ENCODE assay signal across 18 cellular contexts in genomic region chr5:313806-314376, GRCh38.
"Had no signal": no experiment of that assay in that cellular context is flagged by ENCODE, and none has a peak within 500 bp of the region (broad histone marks: within the 10 kb centered on the region; RNA-seq: fewer than 3 reads in every experiment).

No MANE protein-coding gene starts in this region.

- H3K9me3 ChIP-seq: colonic mucosa, left lung, tibial nerve, uterus had no signal

- ATAC-seq: activated CD8-positive, alpha-beta T cell treated with anti-CD3 and anti-CD28 coated beads for 36 hours; activated T-cell treated with anti-CD3 and anti-CD28 coated beads, Interleukin-2, amount 50 U/mL, for 4 hours; left lung had no signal

- H3K27ac ChIP-seq: brain microvascular endothelial cell, colonic mucosa, left lung, tibial nerve, uterus had no signal

- H3K9me3 Mint-ChIP-seq: activated B cell treated with CpG ODN at 0.5 μM for 24 hours; activated CD8-positive, alpha-beta T cell treated with anti-CD3 and anti-CD28 coated beads for 36 hours; activated naive CD4-positive, alpha-beta T cell treated with anti-CD3 and anti-CD28 coated beads, Interleukin-2, amount 10 ng/mL, durations not matched to agents 7 days and 5 days; activated T-cell treated with anti-CD3 and anti-CD28 coated beads, Interleukin-2, amount 50 U/mL, for 4 hours; central memory CD8-positive, alpha-beta T cell; nephron progenitor cell; stimulated activated naive CD8-positive, alpha-beta T cell treated with anti-CD3 and anti-CD28 coated beads, Interleukin-15, Interleukin-2, amounts not matched to agents 100 ng/mL and 50 ng/mL, for 24 hours had no signal

- H3K4me3 Mint-ChIP-seq: activated B cell treated with CpG ODN at 0.5 μM for 24 hours; activated CD8-positive, alpha-beta T cell treated with anti-CD3 and anti-CD28 coated beads for 36 hours; activated naive CD4-positive, alpha-beta T cell treated with anti-CD3 and anti-CD28 coated beads, Interleukin-2, amount 10 ng/mL, durations not matched to agents 7 days and 5 days; activated T-cell treated with anti-CD3 and anti-CD28 coated beads, Interleukin-2, amount 50 U/mL, for 4 hours; central memory CD8-positive, alpha-beta T cell; nephron progenitor cell; stimulated activated naive CD8-positive, alpha-beta T cell treated with anti-CD3 and anti-CD28 coated beads, Interleukin-15, Interleukin-2, amounts not matched to agents 100 ng/mL and 50 ng/mL, for 24 hours had no signal

- H3K36me3 ChIP-seq: colonic mucosa, uterus had no signal

- DNase-seq: activated B cell treated with CpG ODN at 0.5 μM for 24 hours; activated CD4-positive, alpha-beta T cell treated with anti-CD3 and anti-CD28 coated beads for 4 hours; activated CD8-positive, alpha-beta T cell treated with anti-CD3 and anti-CD28 coated beads for 36 hours; activated naive CD4-positive, alpha-beta T cell treated with anti-CD3 and anti-CD28 coated beads, Interleukin-2, amount 10 ng/mL, durations not matched to agents 7 days and 5 days; activated T-cell treated with anti-CD3 and anti-CD28 coated beads, Interleukin-2, amount 50 U/mL, for 4 hours; aorta; brain microvascular endothelial cell; colonic mucosa; left lung; mammary epithelial cell; nephron progenitor cell; occipital lobe; stimulated activated CD4-positive, alpha-beta T cell treated with anti-CD3 and anti-CD28 coated beads, Interleukin-2, amount 100 ng/mL, for 24 hours; T-helper 2 cell; uterus had no signal

- H3K27me3 Mint-ChIP-seq: activated B cell treated with CpG ODN at 0.5 μM for 24 hours; activated CD8-positive, alpha-beta T cell treated with anti-CD3 and anti-CD28 coated beads for 36 hours; stimulated activated naive CD8-positive, alpha-beta T cell treated with anti-CD3 and anti-CD28 coated beads, Interleukin-15, Interleukin-2, amounts not matched to agents 100 ng/mL and 50 ng/mL, for 24 hours had no signal

- H3K27ac Mint-ChIP-seq: activated B cell treated with CpG ODN at 0.5 μM for 24 hours; activated CD8-positive, alpha-beta T cell treated with anti-CD3 and anti-CD28 coated beads for 36 hours; activated naive CD4-positive, alpha-beta T cell treated with anti-CD3 and anti-CD28 coated beads, Interleukin-2, amount 10 ng/mL, durations not matched to agents 7 days and 5 days; nephron progenitor cell; stimulated activated naive CD8-positive, alpha-beta T cell treated with anti-CD3 and anti-CD28 coated beads, Interleukin-15, Interleukin-2, amounts not matched to agents 100 ng/mL and 50 ng/mL, for 24 hours had no signal

- H3K27me3 ChIP-seq: brain microvascular endothelial cell, uterus had no signal

- H3K4me1 ChIP-seq: colonic mucosa, left lung, uterus had no signal

- H3K4me3 ChIP-seq: colonic mucosa, left lung, tibial nerve, uterus had no signal
